In genomic region chr7:70694357-70694908, GRCh38 we compare ENCODE assay signal across 8 cellular contexts.
DNase-seq lines count a peak whose midpoint lies in the region; ATAC-seq and TF ChIP-seq lines count a peak whose summit lies in the region.

No MANE protein-coding gene starts in this region.

- no peak for TF ChIP-seq CTCF in progenitor cell of endocrine pancreas (IDR thresholded peaks at IDR 0.05; ENCODE audit: unreplicated experiment)

- peak overlapping the region; percentile 74 for H3K4me3 Mint-ChIP-seq in activated naive CD8-positive, alpha-beta T cell treated with anti-CD3 and anti-CD28 coated beads for 36 hours
- H3K4me3 Mint-ChIP-seq in progenitor cell of endocrine pancreas (ENCODE audit: low read depth): peak overlapping the region; percentile 91

- DNase-seq in DMS 273 (lab: John Stamatoyannopoulos, UW; ENCODE audit: unreplicated experiment) (peak; percentile 82), DMS 273 treated with DMSO at 0.1 percent for 48 hours (lab: John Stamatoyannopoulos, UW) (no peak), LoVo (ENCODE audit: low spot score) (peak; percentile 61), right cardiac atrium (peak; percentile 28 to 73 (median 72)), progenitor cell of endocrine pancreas (ENCODE audit: low spot score, unreplicated experiment) (peak; percentile 31), SKM-1 (lab: John Stamatoyannopoulos, UW; ENCODE audit: unreplicated experiment) (no peak)
- no peak for DNase-seq in activated naive CD8-positive, alpha-beta T cell treated with anti-CD3 and anti-CD28 coated beads for 36 hours

- H3K36me3 Mint-ChIP-seq in activated naive CD8-positive, alpha-beta T cell treated with anti-CD3 and anti-CD28 coated beads for 36 hours: no peaks in the 10 kb centered on the region
- peaks cover 3% of the 10 kb centered on the region for H3K36me3 Mint-ChIP-seq in progenitor cell of endocrine pancreas (ENCODE audit: insufficient read depth)

- no peak overlapping the region for H3K27ac Mint-ChIP-seq in activated naive CD8-positive, alpha-beta T cell treated with anti-CD3 and anti-CD28 coated beads for 36 hours
- peak overlapping the region; percentile 98 for H3K27ac Mint-ChIP-seq in progenitor cell of endocrine pancreas

- peaks cover 7% of the 10 kb centered on the region for H3K4me1 Mint-ChIP-seq in activated naive CD8-positive, alpha-beta T cell treated with anti-CD3 and anti-CD28 coated beads for 36 hours
- peaks cover 21% of the 10 kb centered on the region for H3K4me1 Mint-ChIP-seq in progenitor cell of endocrine pancreas (ENCODE audit: low read depth)

- intact Hi-C loops in right cardiac atrium (cut with DNase I): loop anchor here in 3 of 4 donors (10.0 kb wide), 3 partner anchors 350 to 650 kb away; no protein-coding TSS in a partner anchor

- H3K9me3 ChIP-seq in right cardiac atrium (ENCODE audit: control insufficient read depth, low read length): no peaks in the 10 kb centered on the region

- peaks cover 3% of the 10 kb centered on the region for H3K4me1 ChIP-seq in right cardiac atrium (ENCODE audit: control insufficient read depth, insufficient read depth, low read length)

- ATAC-seq in GM21619 (IDR thresholded peaks at IDR 0.05; ENCODE audit: unreplicated experiment): peak; percentile 35
- peak; percentile 35 to 47 for ATAC-seq in right cardiac atrium

- H3K4me3 ChIP-seq in right cardiac atrium (ENCODE audit: low read length): peak overlapping the region; percentile 96

- peaks cover 49% of the 10 kb centered on the region for H3K27me3 Mint-ChIP-seq in activated naive CD8-positive, alpha-beta T cell treated with anti-CD3 and anti-CD28 coated beads for 36 hours
- H3K27me3 Mint-ChIP-seq in progenitor cell of endocrine pancreas: peaks cover 45% of the 10 kb centered on the region

- H3K9me3 Mint-ChIP-seq in activated naive CD8-positive, alpha-beta T cell treated with anti-CD3 and anti-CD28 coated beads for 36 hours: no peaks in the 10 kb centered on the region
- no peaks in the 10 kb centered on the region for H3K9me3 Mint-ChIP-seq in progenitor cell of endocrine pancreas (ENCODE audit: low read depth)

- H3K27me3 ChIP-seq in right cardiac atrium (ENCODE audit: control insufficient read depth, insufficient read depth): no peaks in the 10 kb centered on the region

- H3K27ac ChIP-seq in right cardiac atrium (ENCODE audit: low read length): peak overlapping the region; percentile 26

- WGBS in right cardiac atrium: under 1% methylated on average over 85 of the region's 85 CpGs

Comparison
In these comparisons a context has a peak if more than half of its experiments do, and no peak if none do; other contexts are left out.
1. DNase-seq: peak in DMS 273 (single experiment), LoVo (single experiment), right cardiac atrium (3 of 3) and progenitor cell of endocrine pancreas (single experiment); none in DMS 273 treated with DMSO at 0.1 percent for 48 hours (single experiment), activated naive CD8-positive, alpha-beta T cell treated with anti-CD3 and anti-CD28 coated beads for 36 hours (single experiment) and SKM-1 (single experiment).